In genomic region chr3:36679384-36680200, GRCh38 we compare ENCODE assay signal across 11 cellular contexts.
DNase-seq lines count a peak whose midpoint lies in the region; ATAC-seq lines count a peak whose summit lies in the region.
"Had no signal": no experiment of that assay in that cellular context is flagged by ENCODE, and none has a peak within 500 bp of the region (broad histone marks: within the 10 kb centered on the region; RNA-seq: fewer than 3 reads in every experiment).

No MANE protein-coding gene starts in this region.

- peaks cover 6% of the 10 kb centered on the region for H3K27me3 Mint-ChIP-seq in activated naive CD8-positive, alpha-beta T cell treated with anti-CD3 and anti-CD28 coated beads, Interleukin-2, amount 50 U/mL, for 24 hours

- H3K9me3 ChIP-seq in skeletal muscle satellite cell (replicated peaks; ENCODE audit: low read length) (no peaks in the 10 kb centered on the region), MG63 (peaks cover 19% of the 10 kb centered on the region)

- peak overlapping the region; percentile 60 for H3K4me2 ChIP-seq in skeletal muscle satellite cell (ENCODE audit: low read length)

- peak overlapping the region; percentile 59 for H3K9ac ChIP-seq in skeletal muscle satellite cell (ENCODE audit: low read depth, low read length)

- peaks cover 2% of the 10 kb centered on the region for H3K4me1 Mint-ChIP-seq in activated naive CD8-positive, alpha-beta T cell treated with anti-CD3 and anti-CD28 coated beads, Interleukin-2, amount 50 U/mL, for 24 hours

- H3K27me3 ChIP-seq in skeletal muscle satellite cell (ENCODE audit: control insufficient read depth, insufficient read depth, low read length) (no peaks in the 10 kb centered on the region), MG63 (no peaks in the 10 kb centered on the region)

- no peak overlapping the region for H3K27ac ChIP-seq in substantia nigra (ENCODE audit: low read depth, low read length, poor library complexity, severe bottlenecking)
- H3K27ac ChIP-seq: 22Rv1 had no signal

- peaks cover 31% of the 10 kb centered on the region for H3K9me3 Mint-ChIP-seq in activated naive CD8-positive, alpha-beta T cell treated with anti-CD3 and anti-CD28 coated beads, Interleukin-2, amount 50 U/mL, for 24 hours

- H3K36me3 ChIP-seq in skeletal muscle satellite cell (ENCODE audit: insufficient read depth, low read length) = no peaks in the 10 kb centered on the region
- H3K36me3 ChIP-seq in MG63 = no peaks in the 10 kb centered on the region

- no peak overlapping the region for H3K4me3 Mint-ChIP-seq in activated naive CD8-positive, alpha-beta T cell treated with anti-CD3 and anti-CD28 coated beads, Interleukin-2, amount 50 U/mL, for 24 hours

- peak; percentile 57 for ATAC-seq in HG03354 (IDR thresholded peaks at IDR 0.05; ENCODE audit: poor library complexity, severe bottlenecking, unreplicated experiment)
- ATAC-seq in activated naive CD8-positive, alpha-beta T cell treated with anti-CD3 and anti-CD28 coated beads, Interleukin-2, amount 50 U/mL, for 24 hours = peak; percentile 86

- H3K4me3 ChIP-seq in skeletal muscle satellite cell (ENCODE audit: low read length) (peak overlapping the region; percentile 3), MG63 (no peak overlapping the region)

- H3K4me1 ChIP-seq in skeletal muscle satellite cell (ENCODE audit: control insufficient read depth, insufficient read depth, low read length) = peaks cover 34% of the 10 kb centered on the region

- DNase-seq in DMS53 (lab: John Stamatoyannopoulos, UW) (peak; percentile 1), DMS53 treated with DMSO at 0.1 percent for 48 hours (lab: John Stamatoyannopoulos, UW; ENCODE audit: unreplicated experiment) (no peak), substantia nigra (lab: John Stamatoyannopoulos, UW) (no peak), MG63 (no peak), superior temporal gyrus (ENCODE audit: extremely low spot score) (no peak)
- no peak for DNase-seq in activated naive CD8-positive, alpha-beta T cell treated with anti-CD3 and anti-CD28 coated beads, Interleukin-2, amount 50 U/mL, for 24 hours
- DNase-seq: activated CD4-positive, alpha-beta T cell treated with anti-CD3 and anti-CD28 coated beads for 1 hour; NCI-H2081 had no signal

- H3K27ac Mint-ChIP-seq in activated naive CD8-positive, alpha-beta T cell treated with anti-CD3 and anti-CD28 coated beads, Interleukin-2, amount 50 U/mL, for 24 hours = peak overlapping the region; percentile 70

- H3K36me3 Mint-ChIP-seq in activated naive CD8-positive, alpha-beta T cell treated with anti-CD3 and anti-CD28 coated beads, Interleukin-2, amount 50 U/mL, for 24 hours (ENCODE audit: low read depth) = peaks cover 3% of the 10 kb centered on the region
